ENCODE assay signal across 1 cellular context in the genomic region with DNA sequence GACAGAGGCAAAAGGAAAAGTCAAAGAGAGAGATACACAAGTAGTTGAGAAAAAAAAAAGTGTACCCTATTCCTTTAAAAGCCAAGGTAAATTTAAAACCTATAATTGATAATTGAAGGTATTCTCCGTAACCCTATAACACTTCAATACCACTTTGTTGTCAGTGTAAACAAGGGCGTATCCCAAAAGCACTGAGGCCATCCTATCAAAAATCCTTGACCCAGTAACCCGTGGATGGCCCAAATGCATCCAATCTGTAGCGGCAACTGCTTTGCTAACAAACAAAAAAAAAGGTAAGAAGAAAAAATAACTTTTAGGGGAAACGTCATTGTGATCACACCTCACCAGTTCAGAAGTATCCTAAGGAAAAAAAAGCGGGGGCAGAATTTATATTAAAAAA.
TF ChIP-seq lines count a peak whose summit lies in the region.

No MANE protein-coding gene starts in this region.

TF ChIP-seq in GM23338, 12 proteins besides CTCF, POLR2A, EP300 and RAD21 (continued from another document):
- TF ChIP-seq ZNF114 (CRISPR knock-in tag; IDR thresholded peaks at IDR 0.05): no peak
- no peak for TF ChIP-seq EZH2phosphoT487 (IDR thresholded peaks at IDR 0.05; ENCODE audit: unreplicated experiment)
